In the genomic region with DNA sequence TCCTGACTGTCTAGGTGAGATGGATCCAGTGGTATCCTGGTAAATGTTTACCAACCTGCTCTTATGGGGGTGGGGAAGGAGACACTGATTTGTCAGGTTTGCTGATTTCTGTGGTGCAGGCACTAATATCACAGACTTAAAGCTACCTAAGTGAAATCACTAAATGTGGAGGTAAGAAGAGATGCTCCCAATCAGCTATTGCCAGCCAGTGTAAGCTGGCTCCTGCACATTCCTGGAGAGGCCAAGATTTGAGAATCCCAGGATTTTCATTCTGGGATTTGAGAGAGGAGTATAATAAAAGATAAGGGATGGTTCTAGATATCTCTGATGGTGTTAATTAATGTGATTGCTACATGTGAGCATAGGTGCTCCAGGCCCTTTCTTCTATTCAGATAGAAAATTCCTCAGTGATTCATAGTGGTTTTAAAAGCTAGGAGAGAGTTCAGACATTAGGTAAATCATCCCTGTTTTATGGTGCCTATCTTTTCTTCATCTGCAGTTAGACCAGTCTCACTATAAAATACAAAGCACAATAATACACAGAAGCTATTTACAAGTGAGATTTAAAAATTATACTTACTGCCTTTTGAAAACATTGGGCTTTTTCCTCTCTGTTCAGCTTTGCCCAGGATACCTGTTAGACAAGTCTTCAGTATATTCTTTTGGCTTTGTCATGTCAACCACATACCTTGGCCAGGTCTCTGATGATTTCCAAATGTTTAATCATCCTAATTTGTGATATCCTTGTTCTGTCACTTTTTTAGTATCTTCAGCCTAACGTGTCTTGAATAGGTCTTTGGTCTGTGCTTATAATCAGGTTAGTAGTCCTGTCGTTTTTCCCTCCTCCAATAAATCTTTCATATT, we compare ENCODE assay signal across 11 cellular contexts.
DNase-seq lines count a peak whose midpoint lies in the region; ATAC-seq and TF ChIP-seq lines count a peak whose summit lies in the region.
"Had no signal": no experiment of that assay in that cellular context is flagged by ENCODE, and none has a peak within 500 bp of the region (broad histone marks: within the 10 kb centered on the region; RNA-seq: fewer than 3 reads in every experiment).

No MANE protein-coding gene starts in this region.

- WGBS in GM23248 (ENCODE audit: low coverage in 1 of 2, low lambda C conversion rate in 2 of 2, missing lambda C conversion rate in 2 of 2), 2 experiments, result 82% methylated on average over 2 of the region's 2 CpGs
- 51% methylated on average over 2 of the region's 2 CpGs for WGBS in SK-N-SH (ENCODE audit: low lambda C conversion rate)

- in situ Hi-C loops in GM23248 (cut with MboI), result no loop called here
- in situ Hi-C loops in gastrocnemius medialis (cut with MboI; ENCODE audit: low sequenced_read_pairs in 4 of 4), result no loop called here
- in situ Hi-C loops in KBM-7 (cut with MboI; ENCODE audit: low pct_unique_long_range_greater_than_20kb, low sequenced_read_pairs), result no loop called here

- H2AFZ ChIP-seq in GM23248, result no peak overlapping the region
- no peak overlapping the region for H2AFZ ChIP-seq in SK-N-SH (ENCODE audit: low read depth)

- no peak overlapping the region for H3K4me3 ChIP-seq in GM23248
- no peak overlapping the region for H3K4me3 ChIP-seq in SK-N-SH (ENCODE audit: low read depth in 2 of 2, low read length in 1 of 2)
- no peak overlapping the region for H3K4me3 ChIP-seq in gastrocnemius medialis

- H3K36me3 ChIP-seq in GM23248 (ENCODE audit: low read depth), result no peaks in the 10 kb centered on the region; the same call in none of the 2 replicates
- peaks cover 5 to 34% of the 10 kb centered on the region in 2 experiments for H3K36me3 ChIP-seq in SK-N-SH (replicated peaks in 1 of 2; ENCODE audit: control insufficient read depth in 1 of 2, insufficient read depth in 2 of 2, low read length in 1 of 2)
- no peaks in the 10 kb centered on the region for H3K36me3 ChIP-seq in gastrocnemius medialis

- H3K4me2 ChIP-seq in GM23248 (ENCODE audit: unreplicated experiment) (peak overlapping the region; percentile 23), SK-N-SH (peak overlapping the region; percentile 26; the same call in 1 of the 2 replicates)

- peaks cover 52% of the 10 kb centered on the region for H3K4me1 ChIP-seq in GM23248 (ENCODE audit: insufficient read depth)
- H3K4me1 ChIP-seq in SK-N-SH (ENCODE audit: control insufficient read depth in 1 of 2, insufficient read depth in 2 of 2, low read depth in 1 of 2, low read length in 1 of 2), result peaks cover 10 to 35% of the 10 kb centered on the region in 2 experiments
- peaks cover 93 to 95% of the 10 kb centered on the region in 2 donors for H3K4me1 ChIP-seq in gastrocnemius medialis

- H3K9ac ChIP-seq in GM23248 (no peak overlapping the region), SK-N-SH (no peak overlapping the region)

- POLR2A ChIA-PET in SK-N-SH (lab: Yijun Ruan, JAX), result no interaction called here

- CTCF ChIA-PET in SK-N-SH (lab: Yijun Ruan, JAX), result no interaction called here

- DNase-seq in GM23248 (peak; percentile 54), SK-N-SH (no peak), gastrocnemius medialis (no peak), KBM-7 (no peak)
- no peak for DNase-seq in activated effector memory CD4-positive, alpha-beta T cell treated with anti-CD3 and anti-CD28 coated beads, Interleukin-2, amount 50 U/mL, for 16 hours
- DNase-seq: activated CD4-positive, alpha-beta T cell treated with anti-CD3 and anti-CD28 coated beads, Interleukin-2, amount 10 ng/mL, durations not matched to agents 7 days and 5 days; effector CD4-positive, alpha-beta T cell; SHP77 treated with DMSO at 0.1 percent for 48 hours; stimulated activated CD4-positive, alpha-beta T cell treated with anti-CD3 and anti-CD28 coated beads, Interleukin-12 subunit alpha, Interleukin-12 subunit beta, amount 100 ng/mL, for 4 hours had no signal

- H3F3A ChIP-seq in GM23248 (ENCODE audit: insufficient read depth), result peaks cover 46% of the 10 kb centered on the region; the same call in 1 of the 2 replicates
- peaks cover 28% of the 10 kb centered on the region for H3F3A ChIP-seq in SK-N-SH (replicated peaks; ENCODE audit: insufficient read depth)

- no peak for TF ChIP-seq RAD21 in SK-N-SH (IDR thresholded peaks at IDR 0.05; ENCODE audit: low read length)

- H4K20me1 ChIP-seq in GM23248 (ENCODE audit: insufficient read depth) (peaks cover 14% of the 10 kb centered on the region), SK-N-SH (ENCODE audit: insufficient read depth) (peaks cover 73% of the 10 kb centered on the region)

- intact Hi-C loops in gastrocnemius medialis (cut with DNase I; ENCODE audit: low total_unique reads), result no loop called here

- no peak for TF ChIP-seq POLR2A in gastrocnemius medialis (IDR thresholded peaks at IDR 0.05)

- ATAC-seq in esophagus mucosa, result peak; percentile 74
- ATAC-seq in gastrocnemius medialis, result no peak
- ATAC-seq in GM21529 (IDR thresholded peaks at IDR 0.05; ENCODE audit: unreplicated experiment), result no peak

- TF ChIP-seq EP300 in SK-N-SH (IDR thresholded peaks at IDR 0.05; ENCODE audit: borderline replicate concordance in 1 of 2, low read depth in 1 of 2, low read length in 1 of 2), result no peak

- no peak for TF ChIP-seq CTCF in SK-N-SH (IDR thresholded peaks at IDR 0.05)
- TF ChIP-seq CTCF in gastrocnemius medialis (IDR thresholded peaks at IDR 0.05 in 4 of 5, conservative IDR thresholded peaks at IDR 0.05 in 1 of 5), result no peak

- no peaks in the 10 kb centered on the region for H3K9me3 ChIP-seq in GM23248 (ENCODE audit: low read depth)
- H3K9me3 ChIP-seq in SK-N-SH, result no peaks in the 10 kb centered on the region
- no peaks in the 10 kb centered on the region for H3K9me3 ChIP-seq in gastrocnemius medialis

- H3K9me2 ChIP-seq in GM23248 (ENCODE audit: insufficient read depth) (no peaks in the 10 kb centered on the region), SK-N-SH (no peaks in the 10 kb centered on the region)

- peaks cover 100% of the 10 kb centered on the region for H3K79me2 ChIP-seq in GM23248 (ENCODE audit: insufficient read depth)
- peaks cover 100% of the 10 kb centered on the region for H3K79me2 ChIP-seq in SK-N-SH (ENCODE audit: insufficient read depth)

- H3K27me3 ChIP-seq in GM23248 (replicated peaks; ENCODE audit: insufficient read depth), result no peaks in the 10 kb centered on the region
- H3K27me3 ChIP-seq in SK-N-SH (ENCODE audit: insufficient read depth), result no peaks in the 10 kb centered on the region
- no peaks in the 10 kb centered on the region for H3K27me3 ChIP-seq in gastrocnemius medialis

- H3K27ac ChIP-seq in GM23248, result peak overlapping the region; percentile 33
- peak overlapping the region in 1 of 2 experiments; percentile 54; a peak in 3 of 4 replicates for H3K27ac ChIP-seq in SK-N-SH (ENCODE audit: low read depth in 2 of 2, low read length in 1 of 2)
- peak overlapping the region; percentile 73 to 95 (median 86) for H3K27ac ChIP-seq in gastrocnemius medialis

TF ChIP-seq in SK-N-SH, 30 proteins besides CTCF, POLR2A, EP300 and RAD21:
- peak; percentile 9; the same call in 1 of the 2 replicates for TF ChIP-seq FOSL2 (IDR thresholded peaks at IDR 0.05; ENCODE audit: borderline replicate concordance, low read depth)
- TF ChIP-seq, protein P1, sequence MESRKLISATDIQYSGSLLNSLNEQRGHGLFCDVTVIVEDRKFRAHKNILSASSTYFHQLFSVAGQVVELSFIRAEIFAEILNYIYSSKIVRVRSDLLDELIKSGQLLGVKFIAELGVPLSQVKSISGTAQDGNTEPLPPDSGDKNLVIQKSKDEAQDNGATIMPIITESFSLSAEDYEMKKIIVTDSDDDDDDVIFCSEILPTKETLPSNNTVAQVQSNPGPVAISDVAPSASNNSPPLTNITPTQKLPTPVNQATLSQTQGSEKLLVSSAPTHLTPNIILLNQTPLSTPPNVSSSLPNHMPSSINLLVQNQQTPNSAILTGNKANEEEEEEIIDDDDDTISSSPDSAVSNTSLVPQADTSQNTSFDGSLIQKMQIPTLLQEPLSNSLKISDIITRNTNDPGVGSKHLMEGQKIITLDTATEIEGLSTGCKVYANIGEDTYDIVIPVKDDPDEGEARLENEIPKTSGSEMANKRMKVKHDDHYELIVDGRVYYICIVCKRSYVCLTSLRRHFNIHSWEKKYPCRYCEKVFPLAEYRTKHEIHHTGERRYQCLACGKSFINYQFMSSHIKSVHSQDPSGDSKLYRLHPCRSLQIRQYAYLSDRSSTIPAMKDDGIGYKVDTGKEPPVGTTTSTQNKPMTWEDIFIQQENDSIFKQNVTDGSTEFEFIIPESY (IDR thresholded peaks at IDR 0.05; ENCODE audit: borderline replicate concordance, low read depth), result no peak
